ENCODE assay signal across 17 cellular contexts in the genomic region with DNA sequence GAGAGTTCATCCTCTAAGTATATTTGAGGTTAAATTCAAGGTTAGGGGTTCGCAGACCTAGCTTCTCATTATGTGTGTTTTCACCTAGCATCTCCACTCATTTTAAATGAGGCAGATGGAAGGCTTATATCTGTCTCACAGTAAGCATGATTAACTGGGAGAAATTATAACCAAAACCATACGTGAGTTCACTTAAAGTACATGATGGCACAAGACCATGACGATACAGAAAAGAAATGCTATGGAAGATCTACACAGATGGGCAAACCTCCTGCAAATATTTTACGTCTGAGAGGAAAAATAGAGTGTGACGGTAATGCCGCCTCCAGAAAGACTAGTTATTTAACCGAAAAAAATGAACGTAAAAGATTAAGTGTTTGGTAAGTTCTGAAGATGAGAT.
DNase-seq lines count a peak whose midpoint lies in the region; ATAC-seq, FAIRE-seq and TF ChIP-seq lines count a peak whose summit lies in the region.
"Had no signal": no experiment of that assay in that cellular context is flagged by ENCODE, and none has a peak within 500 bp of the region (broad histone marks: within the 10 kb centered on the region; RNA-seq: fewer than 3 reads in every experiment).

No MANE protein-coding gene starts in this region.

- no peaks in the 10 kb centered on the region for H3K27me3 ChIP-seq in Caco-2 (replicated peaks; ENCODE audit: control insufficient read depth, insufficient read depth, low read length)
- H3K27me3 ChIP-seq: BLaER1 had no signal

- H3K36me3 ChIP-seq in Caco-2 (ENCODE audit: control insufficient read depth, insufficient read depth, low read length), result no peaks in the 10 kb centered on the region
- H3K36me3 ChIP-seq: BLaER1, HAP-1 had no signal

- H3K36me3 Mint-ChIP-seq in HFFc6 (ENCODE audit: low read depth) (no peaks in the 10 kb centered on the region), Caco-2 (ENCODE audit: insufficient read depth, unreplicated experiment) (no peaks in the 10 kb centered on the region)
- no peaks in the 10 kb centered on the region for H3K36me3 Mint-ChIP-seq in activated T-helper 17 cell treated with anti-CD3 and anti-CD28 coated beads, Interleukin-2, amount 50 U/mL, for 72 hours (ENCODE audit: low read depth)

- H3K27me3 Mint-ChIP-seq in HFFc6 (ENCODE audit: insufficient read depth), result peaks cover 2% of the 10 kb centered on the region
- H3K27me3 Mint-ChIP-seq in Caco-2 (ENCODE audit: insufficient read depth, unreplicated experiment), result no peaks in the 10 kb centered on the region
- H3K27me3 Mint-ChIP-seq in activated T-helper 17 cell treated with anti-CD3 and anti-CD28 coated beads, Interleukin-2, amount 50 U/mL, for 72 hours, result no peaks in the 10 kb centered on the region
- H3K27me3 Mint-ChIP-seq: CD8-positive, alpha-beta memory T cell had no signal

- H3K4me3 ChIP-seq in AG10803 (ENCODE audit: low read length), result no peak overlapping the region
- no peak overlapping the region for H3K4me3 ChIP-seq in foreskin fibroblast (ENCODE audit: low read depth in 1 of 2, low read length in 2 of 2)
- H3K4me3 ChIP-seq in Caco-2 (ENCODE audit: low read depth, low read length), result no peak overlapping the region
- H3K4me3 ChIP-seq: BLaER1, GM12878, HAP-1 had no signal

- DNase-seq in AG10803 (ENCODE audit: low read depth), result peak; percentile 72
- DNase-seq in HFFc6, result peak; percentile 6
- DNase-seq in dedifferentiated amniotic fluid mesenchymal stem cell (ENCODE audit: extremely low spot score), result peak; percentile 60
- peak; percentile 32 to 82 for DNase-seq in foreskin fibroblast
- no peak for DNase-seq in Caco-2
- no peak for DNase-seq in D721Med (ENCODE audit: insufficient read length, low spot score)
- DNase-seq: AML-193; CD8-positive, alpha-beta memory T cell; DMS 273 treated with DMSO at 0.1 percent for 48 hours; IMR-90; KBM-7 had no signal

- H3K4me1 Mint-ChIP-seq in HFFc6 (ENCODE audit: low read depth) (no peaks in the 10 kb centered on the region), Caco-2 (ENCODE audit: low read depth, unreplicated experiment) (no peaks in the 10 kb centered on the region)
- H3K4me1 Mint-ChIP-seq in activated T-helper 17 cell treated with anti-CD3 and anti-CD28 coated beads, Interleukin-2, amount 50 U/mL, for 72 hours, result no peaks in the 10 kb centered on the region
- H3K4me1 Mint-ChIP-seq: CD8-positive, alpha-beta memory T cell had no signal

- no peaks in the 10 kb centered on the region for H3K4me1 ChIP-seq in Caco-2
- H3K4me1 ChIP-seq: BLaER1, HAP-1 had no signal

- TF ChIP-seq CTCF in AG10803 (conservative IDR thresholded peaks at IDR 0.05; ENCODE audit: low read length) (no peak), HFFc6 (IDR thresholded peaks at IDR 0.05) (no peak), foreskin fibroblast (IDR thresholded peaks at IDR 0.05; ENCODE audit: low read depth, low read length) (no peak), Caco-2 (IDR thresholded peaks at IDR 0.05; ENCODE audit: insufficient read depth in 1 of 2, low read depth in 1 of 2, low read length in 1 of 2, severe bottlenecking in 1 of 2, unreplicated experiment in 1 of 2) (no peak), D721Med (IDR thresholded peaks at IDR 0.05; ENCODE audit: insufficient read depth, missing control alignments) (no peak)

- no peak for ATAC-seq in activated T-helper 17 cell treated with anti-CD3 and anti-CD28 coated beads, Interleukin-2, amount 50 U/mL, for 72 hours (replicated peaks)
- ATAC-seq: GM12878 had no signal

- POLR2A ChIA-PET in Caco-2 (lab: Charles Lee), result no interaction called here

- FAIRE-seq in D721Med (lab: Jason Lieb, UNC), result no peak
- FAIRE-seq: A204.1, GM12878, H1 had no signal

- no peak overlapping the region for H3K4me3 Mint-ChIP-seq in HFFc6
- no peak overlapping the region for H3K4me3 Mint-ChIP-seq in Caco-2 (ENCODE audit: unreplicated experiment)
- no peak overlapping the region for H3K4me3 Mint-ChIP-seq in activated T-helper 17 cell treated with anti-CD3 and anti-CD28 coated beads, Interleukin-2, amount 50 U/mL, for 72 hours
- H3K4me3 Mint-ChIP-seq: CD8-positive, alpha-beta memory T cell had no signal

- H3K9me3 Mint-ChIP-seq in HFFc6, result no peaks in the 10 kb centered on the region
- H3K9me3 Mint-ChIP-seq in Caco-2 (ENCODE audit: unreplicated experiment), result no peaks in the 10 kb centered on the region
- H3K9me3 Mint-ChIP-seq in activated T-helper 17 cell treated with anti-CD3 and anti-CD28 coated beads, Interleukin-2, amount 50 U/mL, for 72 hours, result no peaks in the 10 kb centered on the region
- H3K9me3 Mint-ChIP-seq: CD8-positive, alpha-beta memory T cell had no signal

- no TSS peak for BruUV-seq in Caco-2 (replicated peaks; lab: Mats Ljungman, UMichigan)

- no peak overlapping the region for H3K27ac Mint-ChIP-seq in HFFc6
- no peak overlapping the region for H3K27ac Mint-ChIP-seq in Caco-2 (ENCODE audit: unreplicated experiment)
- H3K27ac Mint-ChIP-seq in activated T-helper 17 cell treated with anti-CD3 and anti-CD28 coated beads, Interleukin-2, amount 50 U/mL, for 72 hours, result no peak overlapping the region

- CTCF ChIA-PET in Caco-2 (lab: Charles Lee), result no interaction called here

- intact Hi-C loops in Caco-2 (cut with micrococcal nuclease; ENCODE audit: unreplicated experiment), result no loop called here

- H3K9me3 ChIP-seq in Caco-2, result 0 out of 2 replicates have a peak, but pooled peaks cover 2% of the 10 kb centered on the region
- H3K9me3 ChIP-seq: BLaER1, HAP-1 had no signal

Comparison
In these comparisons a context has a peak if more than half of its experiments do, and no peak if none do; other contexts are left out.
1. DNase-seq: peak in AG10803 (single experiment), HFFc6 (single experiment), dedifferentiated amniotic fluid mesenchymal stem cell (single experiment) and foreskin fibroblast (2 of 2); none in Caco-2 (0 of 2) and D721Med (single experiment).